In the genomic region with DNA sequence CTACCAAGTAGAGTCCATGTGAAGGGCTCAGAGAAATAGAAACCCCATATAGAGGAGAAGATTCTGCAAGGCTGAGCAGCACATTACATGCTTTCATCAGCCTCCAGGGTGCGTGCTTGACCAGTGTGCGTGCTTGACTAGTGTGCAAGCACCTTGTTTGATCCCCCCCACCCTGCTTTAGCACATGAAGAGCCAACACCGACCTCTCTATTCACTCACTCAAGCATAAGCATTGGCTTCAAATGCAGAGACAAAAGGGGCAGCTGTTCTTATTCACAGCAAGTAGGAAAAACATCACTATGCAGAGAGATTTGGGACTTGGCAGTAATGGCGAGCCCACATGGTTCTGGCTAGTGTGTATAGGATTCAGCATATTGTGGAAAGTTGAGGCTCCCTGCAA, we compare ENCODE assay signal across 19 cellular contexts.
A peak's percentile ranks its signal among the peaks of the same experiment; 100 is the strongest.
DNase-seq lines count a peak whose midpoint lies in the region; ATAC-seq and TF ChIP-seq lines count a peak whose summit lies in the region.
"Had no signal": no experiment of that assay in that cellular context is flagged by ENCODE, and none has a peak within 500 bp of the region (broad histone marks: within the 10 kb centered on the region; RNA-seq: fewer than 3 reads in every experiment).

No MANE protein-coding gene starts in this region.

- H3K9me3 ChIP-seq in OCI-LY7 (ENCODE audit: low read length) (peaks cover 8% of the 10 kb centered on the region; the same call in 1 of the 2 replicates), sigmoid colon (peaks cover 0 to 8% (median 3%) of the 10 kb centered on the region in 4 donors)
- H3K9me3 ChIP-seq: thyroid gland had no signal

- CTCF ChIA-PET in OCI-LY7 (lab: Charles Lee; ENCODE audit: unreplicated experiment), result no interaction called here

- no peak for TF ChIP-seq EP300 in sigmoid colon (IDR thresholded peaks at IDR 0.05)

- TF ChIP-seq CTCF in C4-2B (conservative IDR thresholded peaks at IDR 0.05), result peak; percentile 28
- peak; percentile 40; the same call in 1 of the 2 replicates for TF ChIP-seq CTCF in OCI-LY7 (conservative IDR thresholded peaks at IDR 0.05; ENCODE audit: low read length)
- no peak for TF ChIP-seq CTCF in sigmoid colon (IDR thresholded peaks at IDR 0.05)

- no peak for TF ChIP-seq POLR2A in sigmoid colon (IDR thresholded peaks at IDR 0.05)

- ATAC-seq in HG02981 (IDR thresholded peaks at IDR 0.05; ENCODE audit: unreplicated experiment) (no peak), GM19324 (IDR thresholded peaks at IDR 0.05; ENCODE audit: low FRiP score, unreplicated experiment) (no peak)
- ATAC-seq: left lobe of liver; Right ventricle myocardium inferior; stimulated activated naive B cell treated with anti-CD40 and anti-IgM and Interleukin-4, amounts not matched to agents 10 μg/mL and 1 μg/mL and 100 μg/mL, for 72 hours had no signal

- H3K79me2 ChIP-seq in OCI-LY7 (ENCODE audit: insufficient read depth, low read depth, low read length), result no peaks in the 10 kb centered on the region

- no peak overlapping the region for H3K4me2 ChIP-seq in OCI-LY7 (ENCODE audit: low read length)

- H3K27ac ChIP-seq in C4-2B, result no peak overlapping the region
- H3K27ac ChIP-seq in OCI-LY7 (ENCODE audit: low read depth, low read length, poor library complexity, severe bottlenecking), result no peak overlapping the region
- no peak overlapping the region for H3K27ac ChIP-seq in sigmoid colon
- H3K27ac ChIP-seq: thyroid gland had no signal

- H3K27me3 ChIP-seq in sigmoid colon, result no peaks in the 10 kb centered on the region
- H3K27me3 ChIP-seq: thyroid gland had no signal

- 71 to 74% methylated on average over 4 of the region's 4 CpGs for WGBS in sigmoid colon, 2 donors

- H3K4me1 ChIP-seq in OCI-LY7 (ENCODE audit: insufficient read depth, low read length, poor library complexity, severe bottlenecking) (peaks cover 13% of the 10 kb centered on the region), sigmoid colon (no peaks in the 10 kb centered on the region)
- H3K4me1 ChIP-seq: thyroid gland had no signal

- no peaks in the 10 kb centered on the region for H3K9me2 ChIP-seq in OCI-LY7 (ENCODE audit: insufficient read depth, low read length)

- H2AFZ ChIP-seq in OCI-LY7 (ENCODE audit: low read length), result no peak overlapping the region; the same call in 1 of the 2 replicates

- no peak overlapping the region for H3K4me3 ChIP-seq in OCI-LY7 (ENCODE audit: low read depth, low read length, poor library complexity, severe bottlenecking)
- H3K4me3 ChIP-seq in sigmoid colon, result no peak overlapping the region
- H3K4me3 ChIP-seq: thyroid gland had no signal

- DNase-seq in HT-29 (ENCODE audit: low spot score) (peak; percentile 7), OCI-LY7 (ENCODE audit: low spot score) (peak; percentile 43), iPS DF 19.7 (ENCODE audit: low read depth, low spot score) (peak; percentile 20), sigmoid colon (no peak), NCI-H2227 treated with DMSO at 0.1 percent for 48 hours (lab: John Stamatoyannopoulos, UW) (no peak)
- DNase-seq: activated CD4-positive, alpha-beta T cell treated with anti-CD3 and anti-CD28 coated beads for 4 hours; CD4-positive, CD25-positive, alpha-beta regulatory T cell; GOT3; Kasumi-1; NCI-H1105 treated with DMSO at 0.1 percent for 48 hours; nephron progenitor cell; stimulated activated CD4-positive, alpha-beta T cell treated with anti-CD3 and anti-CD28 coated beads, Interleukin-1b, Interleukin-23, amount 100 ng/mL, for 48 hours; stimulated activated naive B cell treated with anti-CD40 and anti-IgM and Interleukin-4, amounts not matched to agents 10 μg/mL and 1 μg/mL and 100 μg/mL, for 72 hours; thyroid gland had no signal

- intact Hi-C loops in OCI-LY7 (cut with micrococcal nuclease; ENCODE audit: unreplicated experiment) (no loop called here), sigmoid colon (cut with DNase I) (no loop called here)

- H4K20me1 ChIP-seq in OCI-LY7 (ENCODE audit: insufficient read depth, low read length), result no peaks in the 10 kb centered on the region

- BruUV-seq in OCI-LY7 (replicated peaks; lab: Mats Ljungman, UMichigan), result no TSS peak

- POLR2A ChIA-PET in OCI-LY7 (lab: Charles Lee), result interaction anchor here (1.8 kb wide), 1 partner anchor 12 kb away, joined by 6 read pairs; no protein-coding TSS in a partner anchor

- H3K36me3 ChIP-seq in OCI-LY7 (ENCODE audit: insufficient read depth, low read length) (no peaks in the 10 kb centered on the region), sigmoid colon (no peaks in the 10 kb centered on the region)
- H3K36me3 ChIP-seq: thyroid gland had no signal

Comparison
In these comparisons a context has a peak if more than half of its experiments do, and no peak if none do; other contexts are left out.
1. CTCF ChIP-seq: peak in C4-2B (single experiment) and OCI-LY7 (single experiment); none in sigmoid colon (0 of 4).
2. DNase-seq: peak in HT-29 (single experiment), OCI-LY7 (single experiment) and iPS DF 19.7 (single experiment); none in sigmoid colon (single experiment) and NCI-H2227 treated with DMSO at 0.1 percent for 48 hours (single experiment).